ENCODE assay signal across 18 cellular contexts in genomic region chr6:135520781-135521180, GRCh38. TPM values are rescaled to one million over a fixed set of nuclear protein-coding genes. Genes with fewer than 3 reads are reported as not detected.
DNase-seq lines count a peak whose midpoint lies in the region; ATAC-seq and TF ChIP-seq lines count a peak whose summit lies in the region.
"Had no signal": no experiment of that assay in that cellular context is flagged by ENCODE, and none has a peak within 500 bp of the region (broad histone marks: within the 10 kb centered on the region; RNA-seq: fewer than 3 reads in every experiment).

No MANE protein-coding gene starts in this region.

- H3K27me3 ChIP-seq in osteoblast (ENCODE audit: insufficient read depth, low read length) (no peaks in the 10 kb centered on the region), GM23338 (ENCODE audit: insufficient read depth) (no peaks in the 10 kb centered on the region)
- H3K27me3 ChIP-seq: BLaER1 treated with 17β-estradiol and CSF1 and Interleukin-3, amounts not matched to agents 10 nM and 100 nM; MG63 had no signal

- H3K79me2 ChIP-seq in osteoblast (ENCODE audit: insufficient read depth, low read length) (no peaks in the 10 kb centered on the region), GM23338 (replicated peaks; ENCODE audit: insufficient read depth) (no peaks in the 10 kb centered on the region)

- no peak overlapping the region for H2AFZ ChIP-seq in osteoblast (ENCODE audit: low read length)
- no peak overlapping the region for H2AFZ ChIP-seq in GM23338

- no peaks in the 10 kb centered on the region for H3K36me3 Mint-ChIP-seq in natural killer cell
- no peaks in the 10 kb centered on the region for H3K36me3 Mint-ChIP-seq in GM23338 (ENCODE audit: low read depth)
- H3K36me3 Mint-ChIP-seq: CD8-positive, alpha-beta T cell had no signal

- H3K9me3 ChIP-seq in osteoblast (ENCODE audit: low read depth, low read length), result no peaks in the 10 kb centered on the region

- DNase-seq in EH (ENCODE audit: low read depth) (peak; percentile 87), M059J (ENCODE audit: low read depth) (peak; percentile 71), fibroblast of peridontal ligament (ENCODE audit: extremely low read depth) (peak; percentile 54), osteoblast (ENCODE audit: insufficient read length, low spot score, missing footprints) (peak; percentile 38), natural killer cell (no peak), GM23338 (ENCODE audit: low spot score) (no peak), HPDE6-E6E7 (ENCODE audit: extremely low spot score) (no peak)
- no peak for DNase-seq in activated T-cell treated with anti-CD3 and anti-CD28 coated beads, Interleukin-2, amount 50 U/mL, for 1 hour
- DNase-seq: Calu3; CD8-positive, alpha-beta T cell; HFFc6; MG63; NCI-H1092; NCI-H2081 treated with DMSO at 0.1 percent for 48 hours; NCI-H774; SHP77 treated with DMSO at 0.1 percent for 48 hours had no signal

- H3K27me3 Mint-ChIP-seq in natural killer cell (ENCODE audit: low read depth in 2 of 2) (peaks cover 3 to 8% of the 10 kb centered on the region in 2 donors), GM23338 (ENCODE audit: insufficient read depth, low read depth, poor library complexity) (peaks cover 2% of the 10 kb centered on the region)

- H3K27ac ChIP-seq in osteoblast (ENCODE audit: low read depth, low read length) (peak overlapping the region; percentile 61), GM23338 (ENCODE audit: low read depth) (no peak overlapping the region)
- H3K27ac ChIP-seq: BLaER1 treated with 17β-estradiol and CSF1 and Interleukin-3, amounts not matched to agents 10 nM and 100 nM had no signal

- H3F3A ChIP-seq in GM23338 (replicated peaks; ENCODE audit: low read depth), result no peaks in the 10 kb centered on the region

- H3K27ac Mint-ChIP-seq in natural killer cell, result no peak overlapping the region
- no peak overlapping the region for H3K27ac Mint-ChIP-seq in GM23338
- H3K27ac Mint-ChIP-seq: CD8-positive, alpha-beta T cell; HFFc6 had no signal

- intact Hi-C loops in natural killer cell (cut with micrococcal nuclease), result no loop called here

- H3K9me3 Mint-ChIP-seq in natural killer cell, result no peaks in the 10 kb centered on the region
- H3K9me3 Mint-ChIP-seq in GM23338, result no peaks in the 10 kb centered on the region
- H3K9me3 Mint-ChIP-seq: CD8-positive, alpha-beta T cell; HFFc6 had no signal

- H4K20me1 ChIP-seq in osteoblast (ENCODE audit: insufficient read depth, low read length) (no peaks in the 10 kb centered on the region), GM23338 (replicated peaks; ENCODE audit: insufficient read depth) (no peaks in the 10 kb centered on the region)
- H4K20me1 ChIP-seq: BLaER1 treated with 17β-estradiol and CSF1 and Interleukin-3, amounts not matched to agents 10 nM and 100 nM had no signal

- H3K9me2 ChIP-seq in GM23338 (ENCODE audit: insufficient read depth), result 0 out of 2 replicates have a peak, but pooled peaks cover 4% of the 10 kb centered on the region

- H3K4me3 ChIP-seq in osteoblast (ENCODE audit: insufficient read depth, low read length) (no peak overlapping the region), GM23338 (no peak overlapping the region)
- H3K4me3 ChIP-seq: BLaER1 treated with 17β-estradiol and CSF1 and Interleukin-3, amounts not matched to agents 10 nM and 100 nM; MG63 had no signal

- no peak overlapping the region for H3K4me3 Mint-ChIP-seq in natural killer cell
- no peak overlapping the region for H3K4me3 Mint-ChIP-seq in GM23338
- H3K4me3 Mint-ChIP-seq: CD8-positive, alpha-beta T cell; HFFc6 had no signal

- ATAC-seq in natural killer cell (no peak), GM23338 (no peak)
- ATAC-seq: CD8-positive, alpha-beta T cell; SK-N-SH treated with all-trans-retinoic acid at 6 μM for 48 hours had no signal

- peaks cover 0 to 7% of the 10 kb centered on the region in 2 donors for H3K4me1 Mint-ChIP-seq in natural killer cell
- no peaks in the 10 kb centered on the region for H3K4me1 Mint-ChIP-seq in GM23338

- peaks cover 8% of the 10 kb centered on the region for H3K4me1 ChIP-seq in osteoblast (ENCODE audit: insufficient read depth, low read length)
- no peaks in the 10 kb centered on the region for H3K4me1 ChIP-seq in GM23338 (ENCODE audit: insufficient read depth)

- H3K36me3 ChIP-seq in osteoblast (ENCODE audit: insufficient read depth, low read length) (no peaks in the 10 kb centered on the region), GM23338 (ENCODE audit: insufficient read depth) (no peaks in the 10 kb centered on the region)
- H3K36me3 ChIP-seq: BLaER1 treated with 17β-estradiol and CSF1 and Interleukin-3, amounts not matched to agents 10 nM and 100 nM; MG63 had no signal

- H3K4me2 ChIP-seq in osteoblast (ENCODE audit: insufficient read depth, low read length) (no peak overlapping the region), GM23338 (no peak overlapping the region)
- H3K4me2 ChIP-seq: BLaER1 treated with 17β-estradiol and CSF1 and Interleukin-3, amounts not matched to agents 10 nM and 100 nM had no signal

- TF ChIP-seq CTCF in osteoblast (IDR thresholded peaks at IDR 0.05; ENCODE audit: extremely low read depth, low read depth, low read length) (no peak), natural killer cell (IDR thresholded peaks at IDR 0.05) (no peak), GM23338 (conservative IDR thresholded peaks at IDR 0.05; ENCODE audit: low read depth in 2 of 2) (no peak)

TF ChIP-seq in GM23338, 12 proteins besides CTCF, POLR2A, EP300 and RAD21 (continues in another document):
- TF ChIP-seq ZNF462 (CRISPR knock-in tag; IDR thresholded peaks at IDR 0.05), result no peak
- no peak for TF ChIP-seq NANOG (IDR thresholded peaks at IDR 0.05; ENCODE audit: borderline replicate concordance)
- no peak for TF ChIP-seq ZNF114 (CRISPR knock-in tag; IDR thresholded peaks at IDR 0.05)
- TF ChIP-seq CREB1 (CRISPR knock-in tag; IDR thresholded peaks at IDR 0.05; ENCODE audit: low read depth), result no peak
- TF ChIP-seq ZNF331 (CRISPR knock-in tag; IDR thresholded peaks at IDR 0.05; ENCODE audit: low read depth), result no peak
- no peak for TF ChIP-seq EZH2phosphoT487 (IDR thresholded peaks at IDR 0.05; ENCODE audit: unreplicated experiment)
- no peak for TF ChIP-seq STAT1 (IDR thresholded peaks at IDR 0.05; ENCODE audit: unreplicated experiment)

RNA-seq across cellular contexts. Expression of gene AHI1, which starts 23.2 kb away (rescaled TPM):
- 9.6 and 11.9 TPM in 2 replicates for total RNA-seq in M059J (2014; rRNA removed; shearing (Covaris generic))
- total RNA-seq in osteoblast (44.5 and 50.3 TPM in 2 replicates), natural killer cell (10 to 100 TPM; 24.0 to 40.3 (median 32.4) TPM)
- 17.5 and 19.8 TPM in 2 replicates for total RNA-seq in GM23338 (2014; rRNA removed; shearing (Covaris generic))
- 52.4 and 72.9 TPM in 2 replicates for polyA plus RNA-seq in GM23338 (2016; fragmentation: Nextera tagmentation; extraction: Ambion mirVana)

Comparison
In these comparisons a context has a peak if more than half of its experiments do, and no peak if none do; other contexts are left out.
1. DNase-seq: peak in EH (single experiment), M059J (single experiment), fibroblast of peridontal ligament (single experiment) and osteoblast (single experiment); none in natural killer cell (single experiment), GM23338 (single experiment), activated T-cell treated with anti-CD3 and anti-CD28 coated beads, Interleukin-2, amount 50 U/mL, for 1 hour (single experiment) and HPDE6-E6E7 (single experiment).